13 cellular contexts compared by ENCODE assay signal in genomic region chr1:1157033-1157365, GRCh38. TPM values are rescaled to one million over a fixed set of nuclear protein-coding genes. Genes with fewer than 3 reads are reported as not detected.
DNase-seq lines count a peak whose midpoint lies in the region; ATAC-seq and TF ChIP-seq lines count a peak whose summit lies in the region.
"Had no signal": no experiment of that assay in that cellular context is flagged by ENCODE, and none has a peak within 500 bp of the region (broad histone marks: within the 10 kb centered on the region; RNA-seq: fewer than 3 reads in every experiment).

No MANE protein-coding gene starts in this region.

- H3K23ac ChIP-seq in IMR-90 (ENCODE audit: low read depth, low read length) = no peak overlapping the region

- no peak overlapping the region for H3K27ac Mint-ChIP-seq in activated CD4-positive, alpha-beta memory T cell treated with anti-CD3 and anti-CD28 coated beads for 36 hours
- H3K27ac Mint-ChIP-seq in activated CD4-positive, alpha-beta memory T cell treated with anti-CD3 and anti-CD28 coated beads, Interleukin-2, amount 10 ng/mL, durations not matched to agents 7 days and 5 days = no peak overlapping the region
- H3K27ac Mint-ChIP-seq in dendritic cell treated with granulocyte-macrophage colony-stimulating factor and Interleukin-4, amounts not matched to agents 40 ng/mL and 50 ng/mL, for 4 days = peak overlapping the region; percentile 86
- no peak overlapping the region for H3K27ac Mint-ChIP-seq in progenitor cell of endocrine pancreas

- H4K5ac ChIP-seq in IMR-90 (ENCODE audit: low read depth, low read length) = no peak overlapping the region

- H3K27me3 Mint-ChIP-seq in activated CD4-positive, alpha-beta memory T cell treated with anti-CD3 and anti-CD28 coated beads for 36 hours = no peaks in the 10 kb centered on the region
- peaks cover 2% of the 10 kb centered on the region for H3K27me3 Mint-ChIP-seq in activated CD4-positive, alpha-beta memory T cell treated with anti-CD3 and anti-CD28 coated beads, Interleukin-2, amount 10 ng/mL, durations not matched to agents 7 days and 5 days
- peaks cover 4% of the 10 kb centered on the region for H3K27me3 Mint-ChIP-seq in dendritic cell treated with granulocyte-macrophage colony-stimulating factor and Interleukin-4, amounts not matched to agents 40 ng/mL and 50 ng/mL, for 4 days
- H3K27me3 Mint-ChIP-seq in progenitor cell of endocrine pancreas = peaks cover 8% of the 10 kb centered on the region

- peaks cover 37% of the 10 kb centered on the region for H3K9me3 Mint-ChIP-seq in activated CD4-positive, alpha-beta memory T cell treated with anti-CD3 and anti-CD28 coated beads for 36 hours
- peaks cover 18% of the 10 kb centered on the region for H3K9me3 Mint-ChIP-seq in activated CD4-positive, alpha-beta memory T cell treated with anti-CD3 and anti-CD28 coated beads, Interleukin-2, amount 10 ng/mL, durations not matched to agents 7 days and 5 days
- peaks cover 21% of the 10 kb centered on the region for H3K9me3 Mint-ChIP-seq in dendritic cell treated with granulocyte-macrophage colony-stimulating factor and Interleukin-4, amounts not matched to agents 40 ng/mL and 50 ng/mL, for 4 days
- H3K9me3 Mint-ChIP-seq in progenitor cell of endocrine pancreas (ENCODE audit: low read depth) = peaks cover 18% of the 10 kb centered on the region

- H2BK5ac ChIP-seq in IMR-90 (ENCODE audit: low read depth, low read length, poor library complexity, severe bottlenecking) = no peak overlapping the region

- H3K27ac ChIP-seq in IMR-90 (ENCODE audit: insufficient read depth, low read length) = no peak overlapping the region

- peak overlapping the region; percentile 73 for H2AFZ ChIP-seq in IMR-90 (replicated peaks; ENCODE audit: low read length, poor library complexity)

- no peak overlapping the region for H3K4me2 ChIP-seq in IMR-90 (ENCODE audit: low read depth, low read length)

- CTCF ChIA-PET in activated CD4-positive, alpha-beta memory T cell treated with anti-CD3 and anti-CD28 coated beads for 36 hours (lab: Charles Lee) = interaction anchor here (2.6 kb wide), 1 partner anchor 35 kb away, joined by 10 read pairs; no protein-coding TSS in a partner anchor
- CTCF ChIA-PET in activated CD4-positive, alpha-beta memory T cell treated with anti-CD3 and anti-CD28 coated beads, Interleukin-2, amount 10 ng/mL, durations not matched to agents 7 days and 5 days (lab: Charles Lee) = interaction anchor here (0.7 kb wide), 1 partner anchor 35 kb away, joined by 3 read pairs; no protein-coding TSS in a partner anchor
- CTCF ChIA-PET in IMR-90 (lab: Yijun Ruan, JAX) = no interaction called here

- H3K9ac ChIP-seq in IMR-90 (ENCODE audit: low read depth, low read length) = no peak overlapping the region

- H3K9me1 ChIP-seq in IMR-90 (ENCODE audit: insufficient read depth, low read length) = no peaks in the 10 kb centered on the region; the same call in 1 of the 2 replicates

- H3K4me1 ChIP-seq in IMR-90 (ENCODE audit: control insufficient read depth, insufficient read depth, low read length) = peaks cover 11% of the 10 kb centered on the region

- POLR2A ChIA-PET in activated CD4-positive, alpha-beta memory T cell treated with anti-CD3 and anti-CD28 coated beads for 36 hours (lab: Charles Lee) = interaction anchor here (0.7 kb wide), 1 partner anchor 13 kb away, joined by 3 read pairs; no protein-coding TSS in a partner anchor
- POLR2A ChIA-PET in activated CD4-positive, alpha-beta memory T cell treated with anti-CD3 and anti-CD28 coated beads, Interleukin-2, amount 10 ng/mL, durations not matched to agents 7 days and 5 days (lab: Charles Lee) = interaction anchor here (0.8 to 3.4 kb wide), 10 partner anchors 8 to 168 kb away, joined by 3 to 17 read pairs (median 4); partner anchors contain the start of genes TNFRSF18 and TTLL10
- POLR2A ChIA-PET in IMR-90 (lab: Charles Lee; ENCODE audit: unreplicated experiment) = no interaction called here

- no peaks in the 10 kb centered on the region for H3K36me3 ChIP-seq in IMR-90 (ENCODE audit: control insufficient read depth, insufficient read depth, low read length)
- H3K36me3 ChIP-seq: ovary, upper lobe of left lung had no signal

- no peak overlapping the region for H3K4me3 ChIP-seq in IMR-90 (ENCODE audit: insufficient read depth, low read depth, low read length)

- no peak for TF ChIP-seq POLR2A in IMR-90 (IDR thresholded peaks at IDR 0.05; ENCODE audit: low read depth, low read length)

- H3K79me1 ChIP-seq in IMR-90 (ENCODE audit: low read depth in 1 of 2, low read length in 2 of 2) = no peaks in the 10 kb centered on the region

- H3K14ac ChIP-seq in IMR-90 (replicated peaks; ENCODE audit: low read depth, low read length) = no peak overlapping the region

- no peak overlapping the region for H4K91ac ChIP-seq in IMR-90 (ENCODE audit: insufficient read depth, low read depth, low read length)

- no peak overlapping the region for H2BK120ac ChIP-seq in IMR-90 (ENCODE audit: low read depth, low read length)

- H2AK5ac ChIP-seq in IMR-90 (ENCODE audit: low read depth, low read length) = no peak overlapping the region

- no peak overlapping the region for H2BK15ac ChIP-seq in IMR-90 (ENCODE audit: low read depth, low read length)

- H3K4me3 Mint-ChIP-seq in activated CD4-positive, alpha-beta memory T cell treated with anti-CD3 and anti-CD28 coated beads for 36 hours = peak overlapping the region; percentile 28
- no peak overlapping the region for H3K4me3 Mint-ChIP-seq in activated CD4-positive, alpha-beta memory T cell treated with anti-CD3 and anti-CD28 coated beads, Interleukin-2, amount 10 ng/mL, durations not matched to agents 7 days and 5 days
- H3K4me3 Mint-ChIP-seq in dendritic cell treated with granulocyte-macrophage colony-stimulating factor and Interleukin-4, amounts not matched to agents 40 ng/mL and 50 ng/mL, for 4 days = no peak overlapping the region
- H3K4me3 Mint-ChIP-seq in progenitor cell of endocrine pancreas (ENCODE audit: low read depth) = peak overlapping the region; percentile 31

- 100% methylated on average over 1 of the region's 9 CpGs; no CpG with 5 or more reads in 1 of the 2 experiments for WGBS in IMR-90 (ENCODE audit: extremely low coverage in 2 of 2, insufficient read length in 1 of 2), 2 experiments

- no peaks in the 10 kb centered on the region for H3K4me1 Mint-ChIP-seq in activated CD4-positive, alpha-beta memory T cell treated with anti-CD3 and anti-CD28 coated beads for 36 hours (ENCODE audit: low read depth)
- peaks cover 1% of the 10 kb centered on the region for H3K4me1 Mint-ChIP-seq in activated CD4-positive, alpha-beta memory T cell treated with anti-CD3 and anti-CD28 coated beads, Interleukin-2, amount 10 ng/mL, durations not matched to agents 7 days and 5 days
- H3K4me1 Mint-ChIP-seq in dendritic cell treated with granulocyte-macrophage colony-stimulating factor and Interleukin-4, amounts not matched to agents 40 ng/mL and 50 ng/mL, for 4 days (ENCODE audit: low read depth) = no peaks in the 10 kb centered on the region
- H3K4me1 Mint-ChIP-seq in progenitor cell of endocrine pancreas (ENCODE audit: low read depth) = peaks cover 1% of the 10 kb centered on the region

- no peak overlapping the region for H2AK9ac ChIP-seq in IMR-90 (replicated peaks; ENCODE audit: low read depth, low read length, poor library complexity)

- no peaks in the 10 kb centered on the region; the same call in 1 of the 2 replicates for H3K9me3 ChIP-seq in IMR-90 (ENCODE audit: control insufficient read depth, insufficient read depth, low read length)
- H3K9me3 ChIP-seq: ovary, upper lobe of left lung had no signal

- no peaks in the 10 kb centered on the region for H4K20me1 ChIP-seq in IMR-90 (ENCODE audit: insufficient read depth, low read length)

- H4K8ac ChIP-seq in IMR-90 (ENCODE audit: low read depth in 2 of 2, low read length in 2 of 2) = no peak overlapping the region

- H3K27me3 ChIP-seq in IMR-90 (ENCODE audit: control insufficient read depth, insufficient read depth, low read length) = no peaks in the 10 kb centered on the region
- H3K27me3 ChIP-seq: ovary, upper lobe of left lung had no signal

- no peak for TF ChIP-seq RAD21 in IMR-90 (IDR thresholded peaks at IDR 0.05; ENCODE audit: low read length)

- DNase-seq in activated CD4-positive, alpha-beta memory T cell treated with anti-CD3 and anti-CD28 coated beads for 36 hours = no peak
- DNase-seq in activated CD4-positive, alpha-beta memory T cell treated with anti-CD3 and anti-CD28 coated beads, Interleukin-2, amount 10 ng/mL, durations not matched to agents 7 days and 5 days = no peak
- DNase-seq in IMR-90 (no peak), progenitor cell of endocrine pancreas (ENCODE audit: low spot score, unreplicated experiment) (no peak), epidermal melanocyte (ENCODE audit: insufficient read length, low spot score) (no peak)
- no peak for DNase-seq in stimulated activated CD8-positive, alpha-beta memory T cell treated with anti-CD3 and anti-CD28 coated beads, Interleukin-4, amount 100 ng/mL, for 48 hours
- DNase-seq: DMS 273 treated with DMSO at 0.1 percent for 48 hours, NCI-H1694 treated with DMSO at 0.1 percent for 48 hours had no signal

- H3K4ac ChIP-seq in IMR-90 (ENCODE audit: low read depth, low read length) = no peak overlapping the region

- H2BK20ac ChIP-seq in IMR-90 (ENCODE audit: low read depth, low read length) = no peak overlapping the region

- ATAC-seq in IMR-90 (ENCODE audit: low read depth) = no peak
- ATAC-seq in HG02870 (IDR thresholded peaks at IDR 0.05; ENCODE audit: unreplicated experiment) = no peak

- no TSS peak for BruUV-seq in IMR-90 (replicated peaks; lab: Mats Ljungman, UMichigan)

- dilution Hi-C loops in IMR-90 (cut with HindIII; ENCODE audit: low sequenced_read_pairs, unreplicated experiment) = no loop called here

- in situ Hi-C loops in IMR-90 (cut with MboI; ENCODE audit: low sequenced_read_pairs) = no loop called here

- H3K36me3 Mint-ChIP-seq in activated CD4-positive, alpha-beta memory T cell treated with anti-CD3 and anti-CD28 coated beads for 36 hours = peaks cover 3% of the 10 kb centered on the region
- peaks cover 17% of the 10 kb centered on the region for H3K36me3 Mint-ChIP-seq in activated CD4-positive, alpha-beta memory T cell treated with anti-CD3 and anti-CD28 coated beads, Interleukin-2, amount 10 ng/mL, durations not matched to agents 7 days and 5 days (ENCODE audit: low read depth)
- no peaks in the 10 kb centered on the region for H3K36me3 Mint-ChIP-seq in dendritic cell treated with granulocyte-macrophage colony-stimulating factor and Interleukin-4, amounts not matched to agents 40 ng/mL and 50 ng/mL, for 4 days (ENCODE audit: low read depth)
- H3K36me3 Mint-ChIP-seq in progenitor cell of endocrine pancreas (ENCODE audit: insufficient read depth) = peaks cover 10% of the 10 kb centered on the region

- intact Hi-C loops in activated CD4-positive, alpha-beta memory T cell treated with anti-CD3 and anti-CD28 coated beads for 36 hours (cut with micrococcal nuclease) = no loop called here
- intact Hi-C loops in IMR-90 (cut with micrococcal nuclease) = no loop called here
- intact Hi-C loops in dendritic cell treated with granulocyte-macrophage colony-stimulating factor and Interleukin-4, amounts not matched to agents 40 ng/mL and 50 ng/mL, for 4 days (cut with micrococcal nuclease) = no loop called here

- no peak for TF ChIP-seq CTCF in IMR-90 (conservative IDR thresholded peaks at IDR 0.05; ENCODE audit: low read depth, low read length)
- no peak for TF ChIP-seq CTCF in progenitor cell of endocrine pancreas (IDR thresholded peaks at IDR 0.05; ENCODE audit: unreplicated experiment)

- H3K56ac ChIP-seq in IMR-90 (ENCODE audit: extremely low read depth, insufficient read depth, low read length) = no peak overlapping the region

- H3K18ac ChIP-seq in IMR-90 (ENCODE audit: low read depth, low read length) = no peak overlapping the region

RNA-seq across cellular contexts. Expression of gene TTLL10, which starts 16.7 kb away (rescaled TPM):
- total RNA-seq in activated CD4-positive, alpha-beta memory T cell treated with anti-CD3 and anti-CD28 coated beads for 36 hours = not detected
- not detected for total RNA-seq in activated CD4-positive, alpha-beta memory T cell treated with anti-CD3 and anti-CD28 coated beads, Interleukin-2, amount 10 ng/mL, durations not matched to agents 7 days and 5 days
- total RNA-seq in IMR-90 (2012; rRNA removed) = not detected in 2 replicates
- polyA plus RNA-seq in IMR-90 (2012; rRNA removed) = not detected in 2 replicates
- polyA plus RNA-seq in IMR-90 (2012; cell fraction: cytosol; rRNA removed) = not detected in 2 replicates
- not detected in 2 replicates for polyA plus RNA-seq in IMR-90 (2012; cell fraction: nucleus; rRNA removed; ENCODE audit: low replicate concordance)
- total RNA-seq in progenitor cell of endocrine pancreas = 5.0 and 5.5 TPM in 2 replicates
- total RNA-seq: lower leg skin had no signal
- polyA plus RNA-seq: ovary had no signal

RNA-seq across cellular contexts. Expression of gene C1orf159, which starts 41.1 kb away (rescaled TPM):
- 10 to 100 TPM; 19.5 to 20.5 TPM for total RNA-seq in activated CD4-positive, alpha-beta memory T cell treated with anti-CD3 and anti-CD28 coated beads for 36 hours
- 10 to 100 TPM; 18.6 to 19.9 TPM for total RNA-seq in activated CD4-positive, alpha-beta memory T cell treated with anti-CD3 and anti-CD28 coated beads, Interleukin-2, amount 10 ng/mL, durations not matched to agents 7 days and 5 days
- total RNA-seq in IMR-90 (2012; rRNA removed) (2.5 and 2.9 TPM in 2 replicates), progenitor cell of endocrine pancreas (21.3 and 23.2 TPM in 2 replicates)
- polyA plus RNA-seq in IMR-90 (2012; rRNA removed) = 12.6 and 15.5 TPM in 2 replicates
- polyA plus RNA-seq in IMR-90 (2012; cell fraction: cytosol; rRNA removed) = 8.0 and 11.2 TPM in 2 replicates
- polyA plus RNA-seq in IMR-90 (2012; cell fraction: nucleus; rRNA removed; ENCODE audit: low replicate concordance) = 44.8 and 112 TPM in 2 replicates

RNA-seq across cellular contexts. Expression of gene TNFRSF18, which starts 49.4 kb away (rescaled TPM):
- total RNA-seq in activated CD4-positive, alpha-beta memory T cell treated with anti-CD3 and anti-CD28 coated beads for 36 hours = 100 to 1,000 TPM; 375 to 387 TPM
- 100 to 1,000 TPM; 115 to 116 TPM for total RNA-seq in activated CD4-positive, alpha-beta memory T cell treated with anti-CD3 and anti-CD28 coated beads, Interleukin-2, amount 10 ng/mL, durations not matched to agents 7 days and 5 days
- total RNA-seq in IMR-90 (2012; rRNA removed) = 0.18 TPM in 1 of 2 replicates, not detected in the other
- polyA plus RNA-seq in IMR-90 (2012; rRNA removed) = 1.0 and 1.2 TPM in 2 replicates
- polyA plus RNA-seq in IMR-90 (2012; cell fraction: cytosol; rRNA removed) = 0.23 and 0.65 TPM in 2 replicates
- polyA plus RNA-seq in IMR-90 (2012; cell fraction: nucleus; rRNA removed; ENCODE audit: low replicate concordance) = 4.4 and 10.1 TPM in 2 replicates
- 0.48 TPM in 1 of 2 replicates, not detected in the other for total RNA-seq in progenitor cell of endocrine pancreas

RNA-seq across cellular contexts. Expression of gene TNFRSF4, which starts 57.0 kb away (rescaled TPM):
- 1,000 to 10,000 TPM; 1,003 to 1,005 TPM for total RNA-seq in activated CD4-positive, alpha-beta memory T cell treated with anti-CD3 and anti-CD28 coated beads for 36 hours
- 100 to 1,000 TPM; 237 to 243 TPM for total RNA-seq in activated CD4-positive, alpha-beta memory T cell treated with anti-CD3 and anti-CD28 coated beads, Interleukin-2, amount 10 ng/mL, durations not matched to agents 7 days and 5 days
- total RNA-seq in IMR-90 (2012; rRNA removed) = not detected in 2 replicates
- 0.15 and 0.44 TPM in 2 replicates for polyA plus RNA-seq in IMR-90 (2012; rRNA removed)
- polyA plus RNA-seq in IMR-90 (2012; cell fraction: cytosol; rRNA removed) = 0.23 and 0.40 TPM in 2 replicates
- 0.63 and 1.3 TPM in 2 replicates for polyA plus RNA-seq in IMR-90 (2012; cell fraction: nucleus; rRNA removed; ENCODE audit: low replicate concordance)
- 0.33 and 0.38 TPM in 2 replicates for total RNA-seq in progenitor cell of endocrine pancreas

Comparison
In these comparisons a context has a peak if more than half of its experiments do, and no peak if none do; other contexts are left out.
1. H3K4me3 Mint-ChIP-seq: peak in activated CD4-positive, alpha-beta memory T cell treated with anti-CD3 and anti-CD28 coated beads for 36 hours (single experiment) and progenitor cell of endocrine pancreas (single experiment); none in activated CD4-positive, alpha-beta memory T cell treated with anti-CD3 and anti-CD28 coated beads, Interleukin-2, amount 10 ng/mL, durations not matched to agents 7 days and 5 days (single experiment) and dendritic cell treated with granulocyte-macrophage colony-stimulating factor and Interleukin-4, amounts not matched to agents 40 ng/mL and 50 ng/mL, for 4 days (single experiment).
2. RNA of gene TNFRSF18, which starts 49.4 kb away (total RNA-seq): 375 to 387 TPM in activated CD4-positive, alpha-beta memory T cell treated with anti-CD3 and anti-CD28 coated beads for 36 hours and 115 to 116 TPM in activated CD4-positive, alpha-beta memory T cell treated with anti-CD3 and anti-CD28 coated beads, Interleukin-2, amount 10 ng/mL, durations not matched to agents 7 days and 5 days; 0.48 TPM in progenitor cell of endocrine pancreas and 0.18 TPM in IMR-90; every median in the first group is over 10 times any median in the second.